Comparison of ENCODE assay signal across 23 cellular contexts in genomic region chr10:17805440-17805839, GRCh38. TPM values are rescaled to one million over a fixed set of nuclear protein-coding genes. Genes with fewer than 3 reads are reported as not detected.
DNase-seq lines count a peak whose midpoint lies in the region; ATAC-seq, FAIRE-seq and TF ChIP-seq lines count a peak whose summit lies in the region.
"Had no signal": no experiment of that assay in that cellular context is flagged by ENCODE, and none has a peak within 500 bp of the region (broad histone marks: within the 10 kb centered on the region; RNA-seq: fewer than 3 reads in every experiment).

No MANE protein-coding gene starts in this region.

- no peaks in the 10 kb centered on the region for H3K4me1 ChIP-seq in right atrium auricular region
- H3K4me1 ChIP-seq in GM12878 (ENCODE audit: control insufficient read depth, insufficient read depth, low read length): no peaks in the 10 kb centered on the region
- H3K4me1 ChIP-seq: gastrocnemius medialis, prostate gland, vagina had no signal

- POLR2A ChIA-PET in GM12878 (lab: Charles Lee): no interaction called here

- no peak overlapping the region for H3K4me3 ChIP-seq in right atrium auricular region
- H3K4me3 ChIP-seq in GM12878: no peak overlapping the region
- H3K4me3 ChIP-seq: gastrocnemius medialis, prostate gland, thoracic aorta, vagina had no signal

- no peak for TF ChIP-seq POLR2A in GM12878 (IDR thresholded peaks at IDR 0.05; ENCODE audit: low read depth, low read length)

- no peaks in the 10 kb centered on the region for H4K20me1 ChIP-seq in GM12878 (ENCODE audit: control insufficient read depth, insufficient read depth)

- H3K36me3 ChIP-seq in right atrium auricular region (no peaks in the 10 kb centered on the region), GM12878 (ENCODE audit: control insufficient read depth in 2 of 2, insufficient read depth in 2 of 2, low read length in 1 of 2) (no peaks in the 10 kb centered on the region)
- H3K36me3 ChIP-seq: gastrocnemius medialis, prostate gland, thoracic aorta, vagina had no signal

- no peak for TF ChIP-seq CTCF in right atrium auricular region (IDR thresholded peaks at IDR 0.05)
- no peak for TF ChIP-seq CTCF in GM12878 (IDR thresholded peaks at IDR 0.05 in 2 of 3, conservative IDR thresholded peaks at IDR 0.05 in 1 of 3; ENCODE audit: control insufficient read depth in 2 of 3, extremely low read depth in 1 of 3, insufficient read depth in 1 of 3, low read depth in 3 of 3, low read length in 3 of 3)

- H2AFZ ChIP-seq in GM12878 (ENCODE audit: control insufficient read depth, low read depth, low read length): no peak overlapping the region

- no TSS peak for BruUV-seq in GM12878 (replicated peaks; lab: Mats Ljungman, UMichigan)

- RAD21 ChIA-PET in GM12878 (lab: Charles Lee; ENCODE audit: unreplicated experiment): no interaction called here

- FAIRE-seq in GM12878 (lab: Jason Lieb, UNC): no peak
- FAIRE-seq: endometrium had no signal

- H3K4me2 ChIP-seq in GM12878 (ENCODE audit: control insufficient read depth, insufficient read depth): no peak overlapping the region
- H3K4me2 ChIP-seq: KMS-11 had no signal

- H3K27me3 ChIP-seq in right atrium auricular region (no peaks in the 10 kb centered on the region), GM12878 (replicated peaks in 1 of 2; ENCODE audit: control insufficient read depth in 2 of 2, insufficient read depth in 2 of 2, low read length in 1 of 2) (peaks cover 0 to 5% of the 10 kb centered on the region in 2 experiments; a peak in 2 of 4 replicates)
- H3K27me3 ChIP-seq: gastrocnemius medialis, vagina had no signal

- DNase-seq in Right ventricle myocardium inferior (ENCODE audit: missing footprints) (no peak), right atrium auricular region (ENCODE audit: low spot score) (no peak), KBM-7 (peak; percentile 35), GM12878 (ENCODE audit: low read depth, low spot score) (no peak), DMS79 treated with DMSO at 0.1 percent for 48 hours (lab: John Stamatoyannopoulos, UW) (no peak), Ammon's horn (ENCODE audit: low spot score) (no peak)
- DNase-seq: activated naive CD4-positive, alpha-beta T cell treated with Interleukin-2 at 50 U/mL for 16 hours; gastrocnemius medialis; NCI-H1436; NCI-H2107; NCI-H446; NCI-H774; SHP77 treated with DMSO at 0.1 percent for 48 hours; SW 1271; T-helper 9 cell had no signal

- SMC1A ChIA-PET in GM12878 (lab: Charles Lee; ENCODE audit: uncharacterized antibody, unreplicated experiment): no interaction called here

- no peak for TF ChIP-seq EP300 in GM12878 (IDR thresholded peaks at IDR 0.05; ENCODE audit: borderline replicate concordance in 1 of 2, control insufficient read depth in 1 of 2, low read depth in 2 of 2, low read length in 2 of 2)

- TF ChIP-seq RAD21 in GM12878 (IDR thresholded peaks at IDR 0.05; ENCODE audit: insufficient read depth, low read depth, low read length): no peak

- peak; percentile 55 for ATAC-seq in Right ventricle myocardium inferior
- peak; percentile 31; the same call in 2 of the 3 replicates for ATAC-seq in GM12878
- no peak for ATAC-seq in HG02885 (IDR thresholded peaks at IDR 0.05; ENCODE audit: poor library complexity, unreplicated experiment)
- no peak for ATAC-seq in HG03139 (IDR thresholded peaks at IDR 0.05; ENCODE audit: unreplicated experiment)
- ATAC-seq: gastrocnemius medialis had no signal

- H3K9me3 ChIP-seq in right atrium auricular region (peaks cover 0 to 5% of the 10 kb centered on the region in 2 donors), GM12878 (replicated peaks; ENCODE audit: control insufficient read depth, insufficient read depth, low read length) (no peaks in the 10 kb centered on the region)
- H3K9me3 ChIP-seq: gastrocnemius medialis, prostate gland, thoracic aorta, vagina had no signal

- WGBS in GM12878 (ENCODE audit: insufficient coverage, insufficient replicate concordance, low lambda C conversion rate, missing lambda C conversion rate): 2% methylated on average over 3 of the region's 3 CpGs

- CTCF ChIA-PET in GM12878 (lab: Yijun Ruan, JAX): no interaction called here

- intact Hi-C loops in Right ventricle myocardium inferior (cut with DNase I) (no loop called here), GM12878 (cut with micrococcal nuclease; ENCODE audit: unreplicated experiment) (loop anchor here (5.0 kb wide), 2 partner anchors 67 to 297 kb away; no protein-coding TSS in a partner anchor)

- in situ Hi-C loops in KBM-7 (cut with MboI; ENCODE audit: low pct_unique_long_range_greater_than_20kb, low sequenced_read_pairs): no loop called here
- in situ Hi-C loops in GM12878 (cut with MboI): no loop called here

- no peaks in the 10 kb centered on the region for H3K79me2 ChIP-seq in GM12878 (ENCODE audit: control insufficient read depth, insufficient read depth, low read length)

- H3K9ac ChIP-seq in GM12878 (ENCODE audit: control insufficient read depth, insufficient read depth, low read length): no peak overlapping the region
- H3K9ac ChIP-seq: KMS-11 had no signal

- no peak overlapping the region for H3K27ac ChIP-seq in right atrium auricular region
- H3K27ac ChIP-seq in GM12878 (ENCODE audit: control insufficient read depth, insufficient read depth): no peak overlapping the region
- H3K27ac ChIP-seq: gastrocnemius medialis, KMS-11, prostate gland, thoracic aorta, vagina had no signal

TF ChIP-seq in GM12878, 131 proteins besides CTCF, POLR2A, EP300 and RAD21:
- TF ChIP-seq CREM (IDR thresholded peaks at IDR 0.05; ENCODE audit: low read depth): no peak

RNA-seq across cellular contexts. Expression of gene MRC1, which starts 3.7 kb away (rescaled TPM):
- total RNA-seq in Right ventricle myocardium inferior: 38.3 TPM
- total RNA-seq in right atrium auricular region: 10 to 100 TPM; 10.8 to 26.0 TPM
- total RNA-seq in GM12878 (2013; cell fraction: nucleolus; rRNA removed): not detected in 2 replicates
- not detected in 2 replicates for total RNA-seq in GM12878 (2014; rRNA removed)
- total RNA-seq in GM12878 (2014; rRNA removed; fragmentation: Illumina TruSeq; extraction: Trizol): 0.04 TPM in 1 of 2 replicates, not detected in the other
- total RNA-seq in GM12878 (2021): 0.19 and 0.21 TPM in 2 replicates
- polyA plus RNA-seq in GM12878 (2011; ENCODE audit: low read depth): not detected
- 0.01 TPM in 1 of 2 replicates, not detected in the other for polyA plus RNA-seq in GM12878 (2011; rRNA removed)
- polyA plus RNA-seq in GM12878 (2011; cell fraction: cytosol; rRNA removed): not detected in 2 replicates
- polyA plus RNA-seq in GM12878 (2011; cell fraction: nucleus; rRNA removed): 0.03 TPM in 1 of 2 replicates, not detected in the other
- 0.01 and 0.03 TPM in 2 replicates for polyA plus RNA-seq in GM12878 (2012)
- polyA plus RNA-seq in GM12878 (2014; fragmentation: Illumina TruSeq; extraction: Trizol): 0.03 TPM in 1 of 2 replicates, not detected in the other
- polyA plus RNA-seq in GM12878 (2014; fragmentation: Nextera tagmentation; extraction: Ambion mirVana): under 1 TPM in 1 of 2 experiments, not detected in 1; 0.02 TPM
- 0.01 TPM in 1 of 2 replicates, not detected in the other for polyA plus RNA-seq in GM12878 (2014; rRNA removed)
- polyA plus RNA-seq in GM12878 (2016; fragmentation: Nextera tagmentation; extraction: Ambion mirVana): not detected
- 0.07 TPM in 1 of 2 replicates, not detected in the other for polyA minus RNA-seq in GM12878 (2011; rRNA and poly(A)+ RNA removed)
- not detected in 2 replicates for polyA minus RNA-seq in GM12878 (2011; cell fraction: cytosol; rRNA and poly(A)+ RNA removed)
- not detected in 2 replicates for polyA minus RNA-seq in GM12878 (2011; cell fraction: nucleus; rRNA and poly(A)+ RNA removed)
- total RNA-seq: A172 had no signal

RNA-seq across cellular contexts. Expression of gene TMEM236, which starts 53.4 kb away (rescaled TPM):
- total RNA-seq in Right ventricle myocardium inferior (0.51 TPM), right atrium auricular region (under 1 TPM; 0.41 to 0.90 TPM), GM12878 (2014; rRNA removed) (not detected in 2 replicates), GM12878 (2014; rRNA removed; fragmentation: Illumina TruSeq; extraction: Trizol) (not detected in 2 replicates), GM12878 (2021) (not detected in 2 replicates)
- total RNA-seq in GM12878 (2013; cell fraction: nucleolus; rRNA removed): 0.10 TPM in 1 of 2 replicates, not detected in the other
- not detected for polyA plus RNA-seq in GM12878 (2011; ENCODE audit: low read depth)
- polyA plus RNA-seq in GM12878 (2011; rRNA removed) (0.01 and 0.03 TPM in 2 replicates), GM12878 (2014; fragmentation: Illumina TruSeq; extraction: Trizol) (not detected in 2 replicates), GM12878 (2014; fragmentation: Nextera tagmentation; extraction: Ambion mirVana) (not detected), GM12878 (2014; rRNA removed) (not detected in 2 replicates), GM12878 (2016; fragmentation: Nextera tagmentation; extraction: Ambion mirVana) (not detected)
- polyA plus RNA-seq in GM12878 (2011; cell fraction: cytosol; rRNA removed): 0.01 and 0.02 TPM in 2 replicates
- polyA plus RNA-seq in GM12878 (2011; cell fraction: nucleus; rRNA removed): 0.03 and 0.04 TPM in 2 replicates
- not detected in 2 replicates for polyA plus RNA-seq in GM12878 (2012)
- polyA minus RNA-seq in GM12878 (2011; rRNA and poly(A)+ RNA removed): not detected in 2 replicates
- polyA minus RNA-seq in GM12878 (2011; cell fraction: cytosol; rRNA and poly(A)+ RNA removed): not detected in 2 replicates
- polyA minus RNA-seq in GM12878 (2011; cell fraction: nucleus; rRNA and poly(A)+ RNA removed): not detected in 2 replicates
- total RNA-seq: vagina had no signal

Comparison
In these comparisons a context has a peak if more than half of its experiments do, and no peak if none do; other contexts are left out.
1. ATAC-seq: peak in Right ventricle myocardium inferior (single experiment) and GM12878 (single experiment); none in HG02885 (single experiment) and HG03139 (single experiment).
2. RNA of gene MRC1, which starts 3.7 kb away (total RNA-seq): 38.3 TPM in Right ventricle myocardium inferior (single experiment) and 10.8 to 26.0 TPM in right atrium auricular region; 0.04 to 0.21 TPM in GM12878; every median in the first group is over 4 times any median in the second.